12 cellular contexts compared by ENCODE assay signal in genomic region chr15:89772933-89773583, GRCh38. TPM values are rescaled to one million over a fixed set of nuclear protein-coding genes. Genes with fewer than 3 reads are reported as not detected.
A peak's percentile ranks its signal among the peaks of the same experiment; 100 is the strongest.
DNase-seq lines count a peak whose midpoint lies in the region; FAIRE-seq and TF ChIP-seq lines count a peak whose summit lies in the region.
"Had no signal": no experiment of that assay in that cellular context is flagged by ENCODE, and none has a peak within 500 bp of the region (broad histone marks: within the 10 kb centered on the region; RNA-seq: fewer than 3 reads in every experiment).

No MANE protein-coding gene starts in this region.

- no peak for DNase-seq in RWPE1 (ENCODE audit: low spot score)
- DNase-seq in fibroblast of pulmonary artery (ENCODE audit: low read depth): peak; percentile 31
- DNase-seq in ascending aorta (ENCODE audit: low spot score in 2 of 2): no peak
- no peak for DNase-seq in RKO (ENCODE audit: low spot score)
- DNase-seq in amniotic stem cell (lab: John Stamatoyannopoulos, UW): no peak
- DNase-seq in activated CD4-positive, alpha-beta T cell treated with anti-CD3 and anti-CD28 coated beads, Interleukin-2, amount 50 U/mL, for 1 hour: no peak
- DNase-seq: activated T-cell treated with anti-CD3 and anti-CD28 coated beads, Interleukin-2, amount 50 U/mL, for 48 hours; COR-L47; NCI-H187; T-cell had no signal

- intact Hi-C loops in ascending aorta (cut with DNase I): no loop called here

- CTCF ChIA-PET in RWPE1 (lab: Yijun Ruan, JAX): interaction anchor here (0.6 to 1.5 kb wide), 5 partner anchors 12 to 1334 kb away, joined by 3 to 9 read pairs (median 3); no protein-coding TSS in a partner anchor

- H3K27ac ChIP-seq in RWPE1: peak overlapping the region; percentile 13; the same call in 1 of the 2 replicates
- no peak overlapping the region for H3K27ac ChIP-seq in ascending aorta

- no peaks in the 10 kb centered on the region for H3K27me3 ChIP-seq in ascending aorta

- H3K4me1 ChIP-seq in ascending aorta: peaks cover 0 to 5% of the 10 kb centered on the region in 2 donors

- H3K4me3 ChIP-seq in GM12875 (ENCODE audit: low read depth, low read length) (no peak overlapping the region), fibroblast of pulmonary artery (replicated peaks; ENCODE audit: low read depth, low read length) (no peak overlapping the region), ascending aorta (no peak overlapping the region)

- no peaks in the 10 kb centered on the region for H3K36me3 ChIP-seq in ascending aorta

- TF ChIP-seq CTCF in GM12875 (IDR thresholded peaks at IDR 0.05; ENCODE audit: borderline replicate concordance, insufficient read depth, low read depth, low read length) (peak; percentile 36; the same call in 1 of the 2 replicates), RWPE1 (conservative IDR thresholded peaks at IDR 0.05; ENCODE audit: low read depth) (peak; percentile 50), fibroblast of pulmonary artery (IDR thresholded peaks at IDR 0.05; ENCODE audit: low read length, missing control alignments) (peak; percentile 42), ascending aorta (IDR thresholded peaks at IDR 0.05) (no peak)

- no peaks in the 10 kb centered on the region for H3K9me3 ChIP-seq in ascending aorta

- POLR2A ChIA-PET in RWPE1 (lab: Yijun Ruan, JAX; ENCODE audit: low non-redundant PET): interaction anchor here (0.6 kb wide), 2 partner anchors 20 to 39 kb away, joined by 4 to 6 read pairs; no protein-coding TSS in a partner anchor

- FAIRE-seq in A204.1 (lab: Jason Lieb, UNC): peak; percentile 43

RNA-seq across cellular contexts. Expression of gene MESP2, which starts 3.1 kb away (rescaled TPM):
- total RNA-seq in ascending aorta: not detected
- total RNA-seq: T-cell had no signal

RNA-seq across cellular contexts. Expression of gene MESP1, which starts 22.0 kb away (rescaled TPM):
- total RNA-seq in ascending aorta: 0.85 TPM

RNA-seq across cellular contexts. Expression of gene ANPEP, which starts 41.6 kb away (rescaled TPM):
- 48.2 TPM for total RNA-seq in ascending aorta

Comparison
In these comparisons a context has a peak if more than half of its experiments do, and no peak if none do; other contexts are left out.
1. CTCF ChIP-seq: peak in GM12875 (single experiment), RWPE1 (single experiment) and fibroblast of pulmonary artery (single experiment); none in ascending aorta (0 of 3).